ENCODE assay signal across 1 cellular context in the genomic region with DNA sequence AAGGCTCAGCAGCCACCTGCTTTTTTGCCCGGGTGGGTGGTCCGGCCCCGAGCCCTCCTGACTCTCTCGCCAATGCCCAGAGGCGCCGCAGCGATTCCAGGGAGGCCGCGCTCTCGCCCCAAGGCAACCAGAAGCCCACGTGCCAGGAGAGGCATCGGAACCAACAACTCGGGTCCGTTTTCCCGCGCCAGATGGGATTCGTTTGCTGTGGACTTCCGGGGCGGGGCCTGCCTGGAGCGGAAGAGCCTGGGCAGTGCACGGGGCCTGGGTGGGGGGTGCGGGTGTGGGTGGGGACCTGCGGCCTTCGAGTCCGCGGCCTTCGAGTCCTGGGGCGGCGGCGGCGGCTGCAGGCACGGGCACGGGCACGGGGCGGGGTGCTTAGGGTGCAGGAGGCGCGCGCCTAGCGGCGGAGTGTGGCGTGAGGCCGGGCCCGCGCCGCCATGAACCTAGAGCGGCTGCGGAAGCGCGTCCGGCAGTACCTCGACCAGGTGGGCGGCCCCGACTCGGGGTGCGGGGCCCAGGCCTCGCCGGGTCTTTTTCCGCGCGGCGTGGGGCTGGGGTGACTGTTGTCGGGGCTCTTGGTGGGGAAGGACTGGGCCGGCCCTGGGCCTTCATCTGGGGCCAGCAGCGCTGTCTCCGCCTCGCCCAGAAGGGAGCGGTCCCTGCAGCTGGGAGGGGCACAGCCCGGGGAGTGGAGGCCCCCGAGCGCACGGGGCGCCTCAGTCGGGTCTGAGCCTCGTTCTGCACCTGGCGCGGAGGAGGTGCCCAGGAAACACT.
TF ChIP-seq lines count a peak whose summit lies in the region.

A gene with protein sequence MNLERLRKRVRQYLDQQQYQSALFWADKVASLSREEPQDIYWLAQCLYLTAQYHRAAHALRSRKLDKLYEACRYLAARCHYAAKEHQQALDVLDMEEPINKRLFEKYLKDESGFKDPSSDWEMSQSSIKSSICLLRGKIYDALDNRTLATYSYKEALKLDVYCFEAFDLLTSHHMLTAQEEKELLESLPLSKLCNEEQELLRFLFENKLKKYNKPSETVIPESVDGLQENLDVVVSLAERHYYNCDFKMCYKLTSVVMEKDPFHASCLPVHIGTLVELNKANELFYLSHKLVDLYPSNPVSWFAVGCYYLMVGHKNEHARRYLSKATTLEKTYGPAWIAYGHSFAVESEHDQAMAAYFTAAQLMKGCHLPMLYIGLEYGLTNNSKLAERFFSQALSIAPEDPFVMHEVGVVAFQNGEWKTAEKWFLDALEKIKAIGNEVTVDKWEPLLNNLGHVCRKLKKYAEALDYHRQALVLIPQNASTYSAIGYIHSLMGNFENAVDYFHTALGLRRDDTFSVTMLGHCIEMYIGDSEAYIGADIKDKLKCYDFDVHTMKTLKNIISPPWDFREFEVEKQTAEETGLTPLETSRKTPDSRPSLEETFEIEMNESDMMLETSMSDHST (plus strand): TSS at position 253 of the 777 bp plus-strand sequence. CDS start 188 bp downstream, at position 441.

TF ChIP-seq in HepG2, 621 proteins besides CTCF, POLR2A, EP300 and RAD21 (continued from another document and continues in another):
- TF ChIP-seq, protein P1, sequence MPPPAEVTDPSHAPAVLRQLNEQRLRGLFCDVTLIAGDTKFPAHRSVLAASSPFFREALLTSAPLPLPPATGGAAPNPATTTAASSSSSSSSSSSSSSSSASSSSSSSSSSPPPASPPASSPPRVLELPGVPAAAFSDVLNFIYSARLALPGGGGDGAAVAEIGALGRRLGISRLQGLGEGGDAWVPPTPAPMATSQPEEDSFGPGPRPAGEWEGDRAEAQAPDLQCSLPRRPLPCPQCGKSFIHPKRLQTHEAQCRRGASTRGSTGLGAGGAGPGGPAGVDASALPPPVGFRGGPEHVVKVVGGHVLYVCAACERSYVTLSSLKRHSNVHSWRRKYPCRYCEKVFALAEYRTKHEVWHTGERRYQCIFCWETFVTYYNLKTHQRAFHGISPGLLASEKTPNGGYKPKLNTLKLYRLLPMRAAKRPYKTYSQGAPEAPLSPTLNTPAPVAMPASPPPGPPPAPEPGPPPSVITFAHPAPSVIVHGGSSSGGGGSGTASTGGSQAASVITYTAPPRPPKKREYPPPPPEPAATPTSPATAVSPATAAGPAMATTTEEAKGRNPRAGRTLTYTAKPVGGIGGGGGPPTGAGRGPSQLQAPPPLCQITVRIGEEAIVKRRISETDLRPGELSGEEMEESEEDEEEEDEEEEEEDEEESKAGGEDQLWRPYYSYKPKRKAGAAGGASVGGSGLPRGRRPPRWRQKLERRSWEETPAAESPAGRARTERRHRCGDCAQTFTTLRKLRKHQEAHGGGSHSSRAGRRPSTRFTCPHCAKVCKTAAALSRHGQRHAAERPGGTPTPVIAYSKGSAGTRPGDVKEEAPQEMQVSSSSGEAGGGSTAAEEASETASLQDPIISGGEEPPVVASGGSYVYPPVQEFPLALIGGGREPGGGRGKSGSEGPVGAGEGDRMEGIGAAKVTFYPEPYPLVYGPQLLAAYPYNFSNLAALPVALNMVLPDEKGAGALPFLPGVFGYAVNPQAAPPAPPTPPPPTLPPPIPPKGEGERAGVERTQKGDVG (CRISPR knock-in tag; IDR thresholded peaks at IDR 0.05; ENCODE audit: borderline replicate concordance) = peak; percentile 72; the same call in 1 of the 2 replicates
- TF ChIP-seq EEA1 (CRISPR knock-in tag; IDR thresholded peaks at IDR 0.05; ENCODE audit: borderline replicate concordance) (peak; percentile 92), ZNF557 (CRISPR knock-in tag; IDR thresholded peaks at IDR 0.05) (0 out of 2 replicates have a peak, but pooled peaks have one; percentile 83), ZBTB3 (CRISPR knock-in tag; IDR thresholded peaks at IDR 0.05; ENCODE audit: borderline replicate concordance, low read depth) (no peak), GTF3A (CRISPR knock-in tag; conservative IDR thresholded peaks at IDR 0.05) (no peak), ZBTB38 (CRISPR knock-in tag; IDR thresholded peaks at IDR 0.05) (peak; percentile 78), KAT7 (CRISPR knock-in tag; IDR thresholded peaks at IDR 0.05; ENCODE audit: borderline replicate concordance) (peak; percentile 61), NONO (IDR thresholded peaks at IDR 0.05) (no peak), NONO (CRISPR knock-in tag; conservative IDR thresholded peaks at IDR 0.05) (peak; percentile 76; the same call in 1 of the 2 replicates), ZNF746 (CRISPR knock-in tag; IDR thresholded peaks at IDR 0.05) (0 out of 2 replicates have a peak, but pooled peaks have one; percentile 41), IKZF1 (IDR thresholded peaks at IDR 0.05) (no peak)
- TF ChIP-seq, protein P2, sequence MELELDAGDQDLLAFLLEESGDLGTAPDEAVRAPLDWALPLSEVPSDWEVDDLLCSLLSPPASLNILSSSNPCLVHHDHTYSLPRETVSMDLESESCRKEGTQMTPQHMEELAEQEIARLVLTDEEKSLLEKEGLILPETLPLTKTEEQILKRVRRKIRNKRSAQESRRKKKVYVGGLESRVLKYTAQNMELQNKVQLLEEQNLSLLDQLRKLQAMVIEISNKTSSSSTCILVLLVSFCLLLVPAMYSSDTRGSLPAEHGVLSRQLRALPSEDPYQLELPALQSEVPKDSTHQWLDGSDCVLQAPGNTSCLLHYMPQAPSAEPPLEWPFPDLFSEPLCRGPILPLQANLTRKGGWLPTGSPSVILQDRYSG (CRISPR knock-in tag; IDR thresholded peaks at IDR 0.05) = peak; percentile 85
- TF ChIP-seq, protein P3, sequence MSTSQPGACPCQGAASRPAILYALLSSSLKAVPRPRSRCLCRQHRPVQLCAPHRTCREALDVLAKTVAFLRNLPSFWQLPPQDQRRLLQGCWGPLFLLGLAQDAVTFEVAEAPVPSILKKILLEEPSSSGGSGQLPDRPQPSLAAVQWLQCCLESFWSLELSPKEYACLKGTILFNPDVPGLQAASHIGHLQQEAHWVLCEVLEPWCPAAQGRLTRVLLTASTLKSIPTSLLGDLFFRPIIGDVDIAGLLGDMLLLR (CRISPR knock-in tag; IDR thresholded peaks at IDR 0.05) = peak; percentile 80
- TF ChIP-seq, protein P4, sequence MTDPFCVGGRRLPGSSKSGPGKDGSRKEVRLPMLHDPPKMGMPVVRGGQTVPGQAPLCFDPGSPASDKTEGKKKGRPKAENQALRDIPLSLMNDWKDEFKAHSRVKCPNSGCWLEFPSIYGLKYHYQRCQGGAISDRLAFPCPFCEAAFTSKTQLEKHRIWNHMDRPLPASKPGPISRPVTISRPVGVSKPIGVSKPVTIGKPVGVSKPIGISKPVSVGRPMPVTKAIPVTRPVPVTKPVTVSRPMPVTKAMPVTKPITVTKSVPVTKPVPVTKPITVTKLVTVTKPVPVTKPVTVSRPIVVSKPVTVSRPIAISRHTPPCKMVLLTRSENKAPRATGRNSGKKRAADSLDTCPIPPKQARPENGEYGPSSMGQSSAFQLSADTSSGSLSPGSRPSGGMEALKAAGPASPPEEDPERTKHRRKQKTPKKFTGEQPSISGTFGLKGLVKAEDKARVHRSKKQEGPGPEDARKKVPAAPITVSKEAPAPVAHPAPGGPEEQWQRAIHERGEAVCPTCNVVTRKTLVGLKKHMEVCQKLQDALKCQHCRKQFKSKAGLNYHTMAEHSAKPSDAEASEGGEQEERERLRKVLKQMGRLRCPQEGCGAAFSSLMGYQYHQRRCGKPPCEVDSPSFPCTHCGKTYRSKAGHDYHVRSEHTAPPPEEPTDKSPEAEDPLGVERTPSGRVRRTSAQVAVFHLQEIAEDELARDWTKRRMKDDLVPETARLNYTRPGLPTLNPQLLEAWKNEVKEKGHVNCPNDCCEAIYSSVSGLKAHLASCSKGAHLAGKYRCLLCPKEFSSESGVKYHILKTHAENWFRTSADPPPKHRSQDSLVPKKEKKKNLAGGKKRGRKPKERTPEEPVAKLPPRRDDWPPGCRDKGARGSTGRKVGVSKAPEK (CRISPR knock-in tag; IDR thresholded peaks at IDR 0.05; ENCODE audit: borderline replicate concordance) = no peak
- TF ChIP-seq, protein P5, sequence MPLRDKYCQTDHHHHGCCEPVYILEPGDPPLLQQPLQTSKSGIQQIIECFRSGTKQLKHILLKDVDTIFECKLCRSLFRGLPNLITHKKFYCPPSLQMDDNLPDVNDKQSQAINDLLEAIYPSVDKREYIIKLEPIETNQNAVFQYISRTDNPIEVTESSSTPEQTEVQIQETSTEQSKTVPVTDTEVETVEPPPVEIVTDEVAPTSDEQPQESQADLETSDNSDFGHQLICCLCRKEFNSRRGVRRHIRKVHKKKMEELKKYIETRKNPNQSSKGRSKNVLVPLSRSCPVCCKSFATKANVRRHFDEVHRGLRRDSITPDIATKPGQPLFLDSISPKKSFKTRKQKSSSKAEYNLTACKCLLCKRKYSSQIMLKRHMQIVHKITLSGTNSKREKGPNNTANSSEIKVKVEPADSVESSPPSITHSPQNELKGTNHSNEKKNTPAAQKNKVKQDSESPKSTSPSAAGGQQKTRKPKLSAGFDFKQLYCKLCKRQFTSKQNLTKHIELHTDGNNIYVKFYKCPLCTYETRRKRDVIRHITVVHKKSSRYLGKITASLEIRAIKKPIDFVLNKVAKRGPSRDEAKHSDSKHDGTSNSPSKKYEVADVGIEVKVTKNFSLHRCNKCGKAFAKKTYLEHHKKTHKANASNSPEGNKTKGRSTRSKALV (CRISPR knock-in tag; IDR thresholded peaks at IDR 0.05) = 0 out of 2 replicates have a peak, but pooled peaks have one; percentile 13
- TF ChIP-seq, protein P6, sequence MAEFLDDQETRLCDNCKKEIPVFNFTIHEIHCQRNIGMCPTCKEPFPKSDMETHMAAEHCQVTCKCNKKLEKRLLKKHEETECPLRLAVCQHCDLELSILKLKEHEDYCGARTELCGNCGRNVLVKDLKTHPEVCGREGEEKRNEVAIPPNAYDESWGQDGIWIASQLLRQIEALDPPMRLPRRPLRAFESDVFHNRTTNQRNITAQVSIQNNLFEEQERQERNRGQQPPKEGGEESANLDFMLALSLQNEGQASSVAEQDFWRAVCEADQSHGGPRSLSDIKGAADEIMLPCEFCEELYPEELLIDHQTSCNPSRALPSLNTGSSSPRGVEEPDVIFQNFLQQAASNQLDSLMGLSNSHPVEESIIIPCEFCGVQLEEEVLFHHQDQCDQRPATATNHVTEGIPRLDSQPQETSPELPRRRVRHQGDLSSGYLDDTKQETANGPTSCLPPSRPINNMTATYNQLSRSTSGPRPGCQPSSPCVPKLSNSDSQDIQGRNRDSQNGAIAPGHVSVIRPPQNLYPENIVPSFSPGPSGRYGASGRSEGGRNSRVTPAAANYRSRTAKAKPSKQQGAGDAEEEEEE (CRISPR knock-in tag; IDR thresholded peaks at IDR 0.05; ENCODE audit: borderline replicate concordance) = peak; percentile 78; the same call in 1 of the 2 replicates
- TF ChIP-seq, protein P7, sequence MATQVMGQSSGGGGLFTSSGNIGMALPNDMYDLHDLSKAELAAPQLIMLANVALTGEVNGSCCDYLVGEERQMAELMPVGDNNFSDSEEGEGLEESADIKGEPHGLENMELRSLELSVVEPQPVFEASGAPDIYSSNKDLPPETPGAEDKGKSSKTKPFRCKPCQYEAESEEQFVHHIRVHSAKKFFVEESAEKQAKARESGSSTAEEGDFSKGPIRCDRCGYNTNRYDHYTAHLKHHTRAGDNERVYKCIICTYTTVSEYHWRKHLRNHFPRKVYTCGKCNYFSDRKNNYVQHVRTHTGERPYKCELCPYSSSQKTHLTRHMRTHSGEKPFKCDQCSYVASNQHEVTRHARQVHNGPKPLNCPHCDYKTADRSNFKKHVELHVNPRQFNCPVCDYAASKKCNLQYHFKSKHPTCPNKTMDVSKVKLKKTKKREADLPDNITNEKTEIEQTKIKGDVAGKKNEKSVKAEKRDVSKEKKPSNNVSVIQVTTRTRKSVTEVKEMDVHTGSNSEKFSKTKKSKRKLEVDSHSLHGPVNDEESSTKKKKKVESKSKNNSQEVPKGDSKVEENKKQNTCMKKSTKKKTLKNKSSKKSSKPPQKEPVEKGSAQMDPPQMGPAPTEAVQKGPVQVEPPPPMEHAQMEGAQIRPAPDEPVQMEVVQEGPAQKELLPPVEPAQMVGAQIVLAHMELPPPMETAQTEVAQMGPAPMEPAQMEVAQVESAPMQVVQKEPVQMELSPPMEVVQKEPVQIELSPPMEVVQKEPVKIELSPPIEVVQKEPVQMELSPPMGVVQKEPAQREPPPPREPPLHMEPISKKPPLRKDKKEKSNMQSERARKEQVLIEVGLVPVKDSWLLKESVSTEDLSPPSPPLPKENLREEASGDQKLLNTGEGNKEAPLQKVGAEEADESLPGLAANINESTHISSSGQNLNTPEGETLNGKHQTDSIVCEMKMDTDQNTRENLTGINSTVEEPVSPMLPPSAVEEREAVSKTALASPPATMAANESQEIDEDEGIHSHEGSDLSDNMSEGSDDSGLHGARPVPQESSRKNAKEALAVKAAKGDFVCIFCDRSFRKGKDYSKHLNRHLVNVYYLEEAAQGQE (IDR thresholded peaks at IDR 0.05; ENCODE audit: borderline replicate concordance in 1 of 2, low read depth in 1 of 2, low read length in 2 of 2) = no peak; a peak in 1 of 4 replicates
